Comparison of ENCODE assay signal across 1 cellular context in the genomic region with DNA sequence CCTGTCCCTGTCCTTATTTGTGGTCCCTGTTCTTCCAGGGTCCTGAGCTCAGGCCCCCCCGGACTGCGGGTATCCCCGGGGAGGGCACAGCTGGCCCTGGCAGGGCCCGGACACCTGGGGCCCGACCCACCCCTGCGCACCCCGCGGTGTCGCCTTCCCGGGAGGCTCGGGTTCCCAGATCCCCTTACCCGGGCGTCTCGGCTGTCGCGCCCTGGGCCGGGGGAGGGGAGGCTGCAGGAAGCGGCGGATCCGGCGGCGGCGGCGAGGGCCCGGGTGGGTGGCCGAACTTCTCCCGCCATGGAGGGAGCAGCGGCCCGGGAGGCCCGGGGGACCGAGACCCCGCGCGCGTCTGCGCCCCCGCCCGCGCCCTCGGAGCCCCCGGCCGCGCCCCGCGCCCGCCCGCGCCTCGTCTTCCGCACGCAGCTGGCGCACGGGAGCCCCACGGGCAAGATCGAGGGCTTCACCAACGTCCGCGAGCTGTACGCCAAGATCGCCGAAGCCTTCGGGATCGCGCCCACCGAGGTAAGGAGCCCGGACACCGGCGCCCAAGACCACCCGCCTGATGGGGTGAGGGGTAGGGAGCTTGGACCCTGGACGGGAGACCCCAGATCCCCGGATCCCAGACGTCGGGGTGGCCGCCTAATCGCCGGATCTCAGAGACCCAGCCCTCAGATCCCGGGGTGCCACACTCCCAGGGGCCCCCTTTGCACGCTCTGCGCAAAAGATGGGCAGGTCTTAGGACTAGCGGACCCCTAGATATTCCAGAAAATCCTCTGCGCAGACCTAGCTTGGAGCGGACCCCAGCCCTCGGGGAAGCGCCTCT.
TF ChIP-seq lines count a peak whose summit lies in the region.

GIPC3 (plus strand) TSS at position 178 of the 823 bp plus-strand sequence; CDS start at position 298, 120 bp downstream.

TF ChIP-seq in GM12878, 131 proteins besides CTCF, POLR2A, EP300 and RAD21:
- TF ChIP-seq RFX5 (IDR thresholded peaks at IDR 0.05; ENCODE audit: low read depth, low read length), result no peak
- no peak for TF ChIP-seq MEF2A (IDR thresholded peaks at IDR 0.05; ENCODE audit: insufficient read depth, low read depth, low read length)
- TF ChIP-seq FOS (IDR thresholded peaks at IDR 0.05; ENCODE audit: borderline replicate concordance, extremely low read depth, insufficient read length), result no peak
- TF ChIP-seq REST (IDR thresholded peaks at IDR 0.05; ENCODE audit: low read depth, low read length), result no peak
- TF ChIP-seq MLLT1 (IDR thresholded peaks at IDR 0.05), result no peak
- no peak for TF ChIP-seq CHD1 (IDR thresholded peaks at IDR 0.05; ENCODE audit: low read depth, low read length)
- no peak for TF ChIP-seq ZBTB40 (IDR thresholded peaks at IDR 0.05; ENCODE audit: borderline replicate concordance)
- TF ChIP-seq, protein P1, sequence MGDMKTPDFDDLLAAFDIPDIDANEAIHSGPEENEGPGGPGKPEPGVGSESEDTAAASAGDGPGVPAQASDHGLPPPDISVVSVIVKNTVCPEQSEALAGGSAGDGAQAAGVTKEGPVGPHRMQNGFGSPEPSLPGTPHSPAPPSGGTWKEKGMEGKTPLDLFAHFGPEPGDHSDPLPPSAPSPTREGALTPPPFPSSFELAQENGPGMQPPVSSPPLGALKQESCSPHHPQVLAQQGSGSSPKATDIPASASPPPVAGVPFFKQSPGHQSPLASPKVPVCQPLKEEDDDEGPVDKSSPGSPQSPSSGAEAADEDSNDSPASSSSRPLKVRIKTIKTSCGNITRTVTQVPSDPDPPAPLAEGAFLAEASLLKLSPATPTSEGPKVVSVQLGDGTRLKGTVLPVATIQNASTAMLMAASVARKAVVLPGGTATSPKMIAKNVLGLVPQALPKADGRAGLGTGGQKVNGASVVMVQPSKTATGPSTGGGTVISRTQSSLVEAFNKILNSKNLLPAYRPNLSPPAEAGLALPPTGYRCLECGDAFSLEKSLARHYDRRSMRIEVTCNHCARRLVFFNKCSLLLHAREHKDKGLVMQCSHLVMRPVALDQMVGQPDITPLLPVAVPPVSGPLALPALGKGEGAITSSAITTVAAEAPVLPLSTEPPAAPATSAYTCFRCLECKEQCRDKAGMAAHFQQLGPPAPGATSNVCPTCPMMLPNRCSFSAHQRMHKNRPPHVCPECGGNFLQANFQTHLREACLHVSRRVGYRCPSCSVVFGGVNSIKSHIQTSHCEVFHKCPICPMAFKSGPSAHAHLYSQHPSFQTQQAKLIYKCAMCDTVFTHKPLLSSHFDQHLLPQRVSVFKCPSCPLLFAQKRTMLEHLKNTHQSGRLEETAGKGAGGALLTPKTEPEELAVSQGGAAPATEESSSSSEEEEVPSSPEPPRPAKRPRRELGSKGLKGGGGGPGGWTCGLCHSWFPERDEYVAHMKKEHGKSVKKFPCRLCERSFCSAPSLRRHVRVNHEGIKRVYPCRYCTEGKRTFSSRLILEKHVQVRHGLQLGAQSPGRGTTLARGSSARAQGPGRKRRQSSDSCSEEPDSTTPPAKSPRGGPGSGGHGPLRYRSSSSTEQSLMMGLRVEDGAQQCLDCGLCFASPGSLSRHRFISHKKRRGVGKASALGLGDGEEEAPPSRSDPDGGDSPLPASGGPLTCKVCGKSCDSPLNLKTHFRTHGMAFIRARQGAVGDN (IDR thresholded peaks at IDR 0.05), result no peak
- no peak for TF ChIP-seq CEBPZ (IDR thresholded peaks at IDR 0.05; ENCODE audit: low read depth, low read length)
- TF ChIP-seq KDM1A (IDR thresholded peaks at IDR 0.05; ENCODE audit: borderline replicate concordance), result no peak
- TF ChIP-seq STAT3 (IDR thresholded peaks at IDR 0.05; ENCODE audit: low read depth, low read length), result no peak
- no peak for TF ChIP-seq NR2C1 (IDR thresholded peaks at IDR 0.05)
- TF ChIP-seq, protein P2, sequence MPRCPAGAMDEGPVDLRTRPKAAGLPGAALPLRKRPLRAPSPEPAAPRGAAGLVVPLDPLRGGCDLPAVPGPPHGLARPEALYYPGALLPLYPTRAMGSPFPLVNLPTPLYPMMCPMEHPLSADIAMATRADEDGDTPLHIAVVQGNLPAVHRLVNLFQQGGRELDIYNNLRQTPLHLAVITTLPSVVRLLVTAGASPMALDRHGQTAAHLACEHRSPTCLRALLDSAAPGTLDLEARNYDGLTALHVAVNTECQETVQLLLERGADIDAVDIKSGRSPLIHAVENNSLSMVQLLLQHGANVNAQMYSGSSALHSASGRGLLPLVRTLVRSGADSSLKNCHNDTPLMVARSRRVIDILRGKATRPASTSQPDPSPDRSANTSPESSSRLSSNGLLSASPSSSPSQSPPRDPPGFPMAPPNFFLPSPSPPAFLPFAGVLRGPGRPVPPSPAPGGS (IDR thresholded peaks at IDR 0.05; ENCODE audit: borderline replicate concordance, insufficient read depth, low read depth, low read length, poor library complexity, severe bottlenecking), result no peak
- no peak for TF ChIP-seq SUPT20H (IDR thresholded peaks at IDR 0.05; ENCODE audit: borderline replicate concordance, control insufficient read depth, low read depth, low read length)
